Comparison of ENCODE assay signal across 8 cellular contexts in genomic region chr20:34516038-34516873, GRCh38. TPM values are rescaled to one million over a fixed set of nuclear protein-coding genes. Genes with fewer than 3 reads are reported as not detected.
DNase-seq lines count a peak whose midpoint lies in the region; ATAC-seq and TF ChIP-seq lines count a peak whose summit lies in the region.

DYNLRB1 (plus strand) TSS chr20:34516422; CDS start chr20:34516459, 37 bp downstream.

- H3K36me3 Mint-ChIP-seq in activated B cell treated with CpG ODN at 0.5 μM for 24 hours (ENCODE audit: low read depth) = peaks cover 20% of the 10 kb centered on the region

- no peaks in the 10 kb centered on the region for H3K27me3 ChIP-seq in smooth muscle cell (ENCODE audit: low read depth)

- TF ChIP-seq CTCF in activated B cell treated with CpG ODN at 0.5 μM for 24 hours (IDR thresholded peaks at IDR 0.05) = no peak
- no peak for TF ChIP-seq CTCF in cardiac fibroblast (IDR thresholded peaks at IDR 0.05; ENCODE audit: low read depth, low read length)
- no peak for TF ChIP-seq CTCF in smooth muscle cell (IDR thresholded peaks at IDR 0.05; ENCODE audit: borderline replicate concordance, insufficient read depth, poor library complexity, severe bottlenecking)

- 1% methylated on average over 61 of the region's 61 CpGs for WGBS in smooth muscle cell (ENCODE audit: low lambda C conversion rate)

- peaks cover 15% of the 10 kb centered on the region for H3K4me1 ChIP-seq in smooth muscle cell (ENCODE audit: low read depth)

- H3K4me2 ChIP-seq in smooth muscle cell = peak within 1 kb of the TSS; percentile 94

- H3K4me3 ChIP-seq in cardiac fibroblast (replicated peaks in 1 of 2; ENCODE audit: low read depth in 2 of 2, low read length in 2 of 2) (peak within 1 kb of the TSS; percentile 78 to 85), smooth muscle cell (peak within 1 kb of the TSS; percentile 62)

- H3K27ac Mint-ChIP-seq in activated B cell treated with CpG ODN at 0.5 μM for 24 hours = peak within 1 kb of the TSS; percentile 96

- intact Hi-C loops in activated B cell treated with CpG ODN at 0.5 μM for 24 hours (cut with micrococcal nuclease) = loop anchor here (1.0 to 5.0 kb wide), 7 partner anchors 43 to 1544 kb away; partner anchors contain the start of genes ACSS2, AHCY, ITCH and MAP1LC3A

- peak; percentile 98 for DNase-seq in AG08395 (ENCODE audit: low spot score)
- DNase-seq in NCI-H345 (lab: John Stamatoyannopoulos, UW) = peak; percentile 99
- peak; percentile 88 for DNase-seq in activated B cell treated with CpG ODN at 0.5 μM for 24 hours
- peak; percentile 97 to 98 for DNase-seq in cardiac fibroblast (ENCODE audit: low read depth in 2 of 2)
- DNase-seq in iPS-NIHi7 (ENCODE audit: extremely low spot score) = peak; percentile 93
- DNase-seq in smooth muscle cell (lab: John Stamatoyannopoulos, UW; ENCODE audit: unreplicated experiment) = peak; percentile 95

- peaks cover 46% of the 10 kb centered on the region for H3K4me1 Mint-ChIP-seq in activated B cell treated with CpG ODN at 0.5 μM for 24 hours

- H3K79me2 ChIP-seq in smooth muscle cell (ENCODE audit: low read depth) = peaks cover 46% of the 10 kb centered on the region

- H3K36me3 ChIP-seq in smooth muscle cell (ENCODE audit: low read depth) = no peaks in the 10 kb centered on the region

- H2AFZ ChIP-seq in smooth muscle cell (ENCODE audit: low read depth) = no peak within 1 kb of the TSS

- peaks cover 37% of the 10 kb centered on the region for H4K20me1 ChIP-seq in smooth muscle cell (ENCODE audit: low read depth)

- H3K9me3 ChIP-seq in smooth muscle cell (replicated peaks; ENCODE audit: low read depth) = no peaks in the 10 kb centered on the region

- peak; percentile 74 for ATAC-seq in GM18909 (IDR thresholded peaks at IDR 0.05; ENCODE audit: poor library complexity, unreplicated experiment)
- ATAC-seq in HG03175 (IDR thresholded peaks at IDR 0.05; ENCODE audit: unreplicated experiment) = peak; percentile 71
- peak; percentile 82 for ATAC-seq in activated B cell treated with CpG ODN at 0.5 μM for 24 hours (ENCODE audit: low read depth)

- H3K9ac ChIP-seq in smooth muscle cell (ENCODE audit: low read depth) = peak within 1 kb of the TSS; percentile 85

- H3K27me3 Mint-ChIP-seq in activated B cell treated with CpG ODN at 0.5 μM for 24 hours = no peaks in the 10 kb centered on the region

- CTCF ChIA-PET in activated B cell treated with CpG ODN at 0.5 μM for 24 hours (lab: Charles Lee) = interaction anchor here (0.8 to 3.0 kb wide), 5 partner anchors 23 to 253 kb away, joined by 3 to 27 read pairs (median 4); no protein-coding TSS in a partner anchor

- POLR2A ChIA-PET in activated B cell treated with CpG ODN at 0.5 μM for 24 hours (lab: Charles Lee) = interaction anchor here (0.7 to 2.9 kb wide), 14 partner anchors 8 to 762 kb away, joined by 3 to 29 read pairs (median 4); partner anchors contain the start of genes AHCY, EIF2S2, ITCH and MMP24OS

- peak within 1 kb of the TSS; percentile 98 for H3K4me3 Mint-ChIP-seq in activated B cell treated with CpG ODN at 0.5 μM for 24 hours

- H3F3A ChIP-seq in smooth muscle cell (ENCODE audit: low read depth) = peaks cover 15% of the 10 kb centered on the region

- H3K9me3 Mint-ChIP-seq in activated B cell treated with CpG ODN at 0.5 μM for 24 hours = no peaks in the 10 kb centered on the region

- peak within 1 kb of the TSS; percentile 85 for H3K27ac ChIP-seq in smooth muscle cell (ENCODE audit: low read depth)

RNA-seq across cellular contexts. Expression of gene DYNLRB1, which starts in this region (rescaled TPM):
- total RNA-seq in activated B cell treated with CpG ODN at 0.5 μM for 24 hours (62.7 and 65.9 TPM in 2 replicates), smooth muscle cell (185 and 224 TPM in 2 replicates)
- polyA plus RNA-seq in smooth muscle cell = 202 and 266 TPM in 2 replicates

Comparison
In these comparisons a context has a peak if more than half of its experiments do, and no peak if none do; other contexts are left out.
1. Peak in every context shown above with its lines: DNase-seq, ATAC-seq, H3K4me3 ChIP-seq and H3K27ac ChIP-seq.